In genomic region chr2:85698184-85698879, GRCh38 we compare ENCODE assay signal across 26 cellular contexts. TPM values are rescaled to one million over a fixed set of nuclear protein-coding genes. Genes with fewer than 3 reads are reported as not detected.
DNase-seq lines count a peak whose midpoint lies in the region; ATAC-seq and TF ChIP-seq lines count a peak whose summit lies in the region.
"Had no signal": no experiment of that assay in that cellular context is flagged by ENCODE, and none has a peak within 500 bp of the region (broad histone marks: within the 10 kb centered on the region; RNA-seq: fewer than 3 reads in every experiment).

No MANE protein-coding gene starts in this region.

- BruUV-seq in MCF 10A (replicated peaks; lab: Mats Ljungman, UMichigan) (no TSS peak), mammary epithelial cell (replicated peaks; lab: Mats Ljungman, UMichigan) (no TSS peak)

- no peaks in the 10 kb centered on the region for H3K36me3 ChIP-seq in mammary epithelial cell (ENCODE audit: insufficient read depth, low read length)
- no peaks in the 10 kb centered on the region for H3K36me3 ChIP-seq in OCI-LY3 (replicated peaks; ENCODE audit: low read depth, low read length)
- H3K36me3 ChIP-seq: SJSA1, suprapubic skin, vagina had no signal

- H4K20me1 ChIP-seq in mammary epithelial cell (ENCODE audit: insufficient read depth, low read length), result no peaks in the 10 kb centered on the region
- H4K20me1 ChIP-seq in OCI-LY3 (ENCODE audit: insufficient read depth, low read length), result no peaks in the 10 kb centered on the region

- H3K9ac ChIP-seq in mammary epithelial cell (ENCODE audit: insufficient read depth, low read length), result no peak overlapping the region
- H3K9ac ChIP-seq in OCI-LY3 (ENCODE audit: low read length), result no peak overlapping the region

- intact Hi-C loops in MCF 10A (cut with micrococcal nuclease) (no loop called here), mammary epithelial cell (cut with micrococcal nuclease) (no loop called here)

- in situ Hi-C loops in mammary epithelial cell (cut with MboI; ENCODE audit: low sequenced_read_pairs in 2 of 2), result no loop called here

- TF ChIP-seq CTCF in MCF 10A (IDR thresholded peaks at IDR 0.05; ENCODE audit: unreplicated experiment) (no peak), mammary epithelial cell (conservative IDR thresholded peaks at IDR 0.05 in 1 of 2, IDR thresholded peaks at IDR 0.05 in 1 of 2; ENCODE audit: extremely low read depth in 1 of 2, insufficient read depth in 1 of 2, low read depth in 1 of 2, low read length in 2 of 2) (no peak), OCI-LY3 (IDR thresholded peaks at IDR 0.05; ENCODE audit: low read depth, low read length) (no peak)

- H2AFZ ChIP-seq in mammary epithelial cell (ENCODE audit: low read depth, low read length) (no peak overlapping the region), OCI-LY3 (ENCODE audit: low read depth, low read length) (peak overlapping the region; percentile 30; the same call in 1 of the 2 replicates)

- WGBS in mammary epithelial cell (ENCODE audit: low coverage, missing lambda C conversion rate), result 88% methylated on average over 11 of the region's 11 CpGs

- no peaks in the 10 kb centered on the region for H3K79me2 ChIP-seq in mammary epithelial cell (ENCODE audit: insufficient read depth, low read length)
- no peaks in the 10 kb centered on the region for H3K79me2 ChIP-seq in OCI-LY3 (ENCODE audit: low read length)

- no peak for ATAC-seq in HG02973 (IDR thresholded peaks at IDR 0.05; ENCODE audit: unreplicated experiment)
- no peak for ATAC-seq in GM19463 (IDR thresholded peaks at IDR 0.05; ENCODE audit: unreplicated experiment)

- H3K4me3 Mint-ChIP-seq in MCF 10A (ENCODE audit: unreplicated experiment), result no peak overlapping the region
- H3K4me3 Mint-ChIP-seq in immature natural killer cell, result peak overlapping the region; percentile 97 to 99 (median 99)
- H3K4me3 Mint-ChIP-seq: neural crest cell had no signal

- H3K27ac Mint-ChIP-seq in MCF 10A (ENCODE audit: low read depth, unreplicated experiment), result peak overlapping the region; percentile 70
- H3K27ac Mint-ChIP-seq in immature natural killer cell, result peak overlapping the region; percentile 89 to 99 (median 98)

- H3K4me2 ChIP-seq in mammary epithelial cell (ENCODE audit: insufficient read depth, low read depth, low read length) (no peak overlapping the region), OCI-LY3 (ENCODE audit: low read length) (no peak overlapping the region)

- H3K4me1 Mint-ChIP-seq in MCF 10A (ENCODE audit: insufficient read depth, unreplicated experiment) (peaks cover 27% of the 10 kb centered on the region), immature natural killer cell (peaks cover 77 to 82% of the 10 kb centered on the region in 2 donors)

- dilution Hi-C loops in mammary epithelial cell (cut with HindIII; ENCODE audit: low sequenced_read_pairs), result no loop called here

- H3K4me3 ChIP-seq in mammary epithelial cell (replicated peaks in 1 of 3; ENCODE audit: insufficient read depth in 1 of 3, low read depth in 2 of 3, low read length in 3 of 3), result no peak overlapping the region
- no peak overlapping the region for H3K4me3 ChIP-seq in OCI-LY3 (ENCODE audit: low read length)
- H3K4me3 ChIP-seq: SJSA1, suprapubic skin, vagina had no signal

- H3K9me3 ChIP-seq in mammary epithelial cell (replicated peaks; ENCODE audit: insufficient read depth, low read length), result no peaks in the 10 kb centered on the region
- no peaks in the 10 kb centered on the region for H3K9me3 ChIP-seq in OCI-LY3 (ENCODE audit: insufficient read depth, low read length)
- H3K9me3 ChIP-seq: SJSA1, suprapubic skin, vagina had no signal

- DNase-seq in MCF 10A (ENCODE audit: unreplicated experiment) (no peak), mammary epithelial cell (no peak), immature natural killer cell (no peak), pons (ENCODE audit: low spot score) (no peak), middle frontal gyrus (ENCODE audit: extremely low spot score, low spot score) (no peak)
- DNase-seq: activated CD4-positive, CD25-positive, alpha-beta regulatory T cell; activated gamma-delta T cell treated with Interleukin-2 at 50 U/mL for 16 hours; amniotic stem cell; erythroblast; Kasumi-1; kidney glomerular epithelial cell; NCI-H1417 treated with DMSO at 0.1 percent for 48 hours; NCI-H526; retina had no signal

- POLR2A ChIA-PET in MCF 10A (lab: Yijun Ruan, JAX), result interaction anchor here (0.6 to 1.3 kb wide), 2 partner anchors 12 to 17 kb away, joined by 3 to 5 read pairs; no protein-coding TSS in a partner anchor

- H3K36me3 Mint-ChIP-seq in MCF 10A (ENCODE audit: insufficient read depth, unreplicated experiment) (no peaks in the 10 kb centered on the region), immature natural killer cell (peaks cover 48 to 58% (median 52%) of the 10 kb centered on the region in 3 donors)

- H3K27ac ChIP-seq in mammary epithelial cell (ENCODE audit: insufficient read depth, low read depth, low read length) (no peak overlapping the region), OCI-LY3 (ENCODE audit: low read length) (no peak overlapping the region)
- H3K27ac ChIP-seq: SJSA1, suprapubic skin, vagina had no signal

- no peaks in the 10 kb centered on the region for H3K9me3 Mint-ChIP-seq in MCF 10A (ENCODE audit: unreplicated experiment)
- no peaks in the 10 kb centered on the region for H3K9me3 Mint-ChIP-seq in immature natural killer cell
- H3K9me3 Mint-ChIP-seq: neural crest cell had no signal

- H3K27me3 ChIP-seq in mammary epithelial cell (ENCODE audit: insufficient read depth, low read length) (no peaks in the 10 kb centered on the region), OCI-LY3 (ENCODE audit: low read depth, low read length) (peaks cover 17% of the 10 kb centered on the region)
- H3K27me3 ChIP-seq: SJSA1, suprapubic skin, vagina had no signal

- H3K27me3 Mint-ChIP-seq in MCF 10A (ENCODE audit: insufficient read depth, unreplicated experiment) (no peaks in the 10 kb centered on the region), immature natural killer cell (ENCODE audit: low read depth in 3 of 3) (peaks cover 8 to 46% (median 35%) of the 10 kb centered on the region in 3 donors)

- CTCF ChIA-PET in MCF 10A (lab: Yijun Ruan, JAX) (interaction anchor here (0.5 to 2.0 kb wide), 5 partner anchors 9 to 30 kb away, joined by 3 to 5 read pairs (median 3); no protein-coding TSS in a partner anchor), mammary epithelial cell (lab: Charles Lee; ENCODE audit: low non-redundant PET) (no interaction called here)

- H3K4me1 ChIP-seq in mammary epithelial cell (ENCODE audit: insufficient read depth, low read length), result peaks cover 13% of the 10 kb centered on the region
- H3K4me1 ChIP-seq in OCI-LY3 (ENCODE audit: low read length), result no peaks in the 10 kb centered on the region
- H3K4me1 ChIP-seq: vagina had no signal

RNA-seq across cellular contexts. Expression of gene GNLY, which starts 4.2 kb away (rescaled TPM):
- total RNA-seq in MCF 10A (2022) (not detected in 2 replicates), mammary epithelial cell (not detected)
- polyA plus RNA-seq in mammary epithelial cell (not detected), immature natural killer cell (over 10,000 TPM; 13,165 to 20,506 (median 19,340) TPM)
- not detected for polyA minus RNA-seq in mammary epithelial cell
- total RNA-seq: Daoy, frontal cortex, neural crest cell, SJSA1 had no signal

RNA-seq across cellular contexts. Expression of gene SFTPB, which starts 30.3 kb away (rescaled TPM):
- 0.26 and 0.32 TPM in 2 replicates for total RNA-seq in MCF 10A (2022)
- not detected for total RNA-seq in mammary epithelial cell
- polyA plus RNA-seq in mammary epithelial cell, result not detected
- not detected for polyA minus RNA-seq in mammary epithelial cell
- not detected for polyA plus RNA-seq in immature natural killer cell
- total RNA-seq: cardiac septum; Daoy; frontal cortex; mesenteric fat pad; neural crest cell; SJSA1; suprapubic skin; T-helper 2 cell treated with Interferon-gamma antibody and Interleukin-4, amounts not matched to agents 100 ng/mL and 5 ng/mL, for 36 hours; vagina had no signal

RNA-seq across cellular contexts. Expression of gene ATOH8, which starts 55.5 kb away (rescaled TPM):
- 0.72 and 1.2 TPM in 2 replicates for total RNA-seq in MCF 10A (2022)
- total RNA-seq in mammary epithelial cell, result not detected
- not detected for polyA plus RNA-seq in mammary epithelial cell
- polyA minus RNA-seq in mammary epithelial cell, result not detected
- polyA plus RNA-seq in immature natural killer cell, result not detected
